ENCODE assay signal across 1 cellular context in genomic region chr13:51666839-51667238, GRCh38.
TF ChIP-seq lines count a peak whose summit lies in the region.

No MANE protein-coding gene starts in this region.

TF ChIP-seq in K562, 482 proteins besides CTCF, POLR2A, EP300 and RAD21 (continued from another document):
- TF ChIP-seq SIX5 (IDR thresholded peaks at IDR 0.05; ENCODE audit: borderline replicate concordance in 1 of 2, insufficient read depth in 1 of 2, low read depth in 1 of 2, low read length in 2 of 2) (no peak), FOXA1 (IDR thresholded peaks at IDR 0.05; ENCODE audit: borderline replicate concordance) (no peak)
- TF ChIP-seq, protein P1, sequence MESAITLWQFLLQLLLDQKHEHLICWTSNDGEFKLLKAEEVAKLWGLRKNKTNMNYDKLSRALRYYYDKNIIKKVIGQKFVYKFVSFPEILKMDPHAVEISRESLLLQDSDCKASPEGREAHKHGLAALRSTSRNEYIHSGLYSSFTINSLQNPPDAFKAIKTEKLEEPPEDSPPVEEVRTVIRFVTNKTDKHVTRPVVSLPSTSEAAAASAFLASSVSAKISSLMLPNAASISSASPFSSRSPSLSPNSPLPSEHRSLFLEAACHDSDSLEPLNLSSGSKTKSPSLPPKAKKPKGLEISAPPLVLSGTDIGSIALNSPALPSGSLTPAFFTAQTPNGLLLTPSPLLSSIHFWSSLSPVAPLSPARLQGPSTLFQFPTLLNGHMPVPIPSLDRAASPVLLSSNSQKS (CRISPR knock-in tag; IDR thresholded peaks at IDR 0.05) = no peak
